In the genomic region with DNA sequence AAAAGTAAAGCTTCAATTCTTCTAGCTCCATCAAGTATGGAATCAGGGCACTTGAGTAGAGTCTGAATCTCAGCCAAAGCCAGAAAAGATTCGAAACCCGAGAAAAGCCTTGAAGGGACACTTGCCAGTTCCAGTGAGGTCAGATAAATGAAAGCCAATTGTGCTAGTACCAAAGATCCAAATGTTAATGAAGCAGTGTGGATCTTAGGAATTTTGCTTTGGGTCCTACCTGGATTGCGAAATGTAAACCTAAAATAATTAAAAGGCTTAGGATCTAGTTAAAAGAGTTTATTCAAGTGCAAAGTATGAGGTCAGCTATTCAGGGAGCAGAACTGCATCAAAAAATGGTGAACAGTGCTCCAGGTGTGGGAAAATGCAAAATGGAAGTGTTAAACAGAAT, we compare ENCODE assay signal across 19 cellular contexts.
"Had no signal": no experiment of that assay in that cellular context is flagged by ENCODE, and none has a peak within 500 bp of the region (broad histone marks: within the 10 kb centered on the region; RNA-seq: fewer than 3 reads in every experiment).

No MANE protein-coding gene starts in this region.

- DNase-seq: activated CD4-positive, alpha-beta memory T cell treated with anti-CD3 and anti-CD28 coated beads, Interleukin-2, amount 10 ng/mL, durations not matched to agents 7 days and 5 days; activated CD4-positive, alpha-beta T cell treated with anti-CD3 and anti-CD28 coated beads for 36 hours; activated CD4-positive, alpha-beta T cell treated with anti-CD3 and anti-CD28 coated beads, Interleukin-2, amount 50 U/mL, for 1 hour; activated T-cell treated with anti-CD3 and anti-CD28 coated beads for 4 hours; activated T-cell treated with anti-CD3 and anti-CD28 coated beads, Interleukin-2, amount 50 U/mL, for 72 hours; aorta; KBM-7; NCI-H1048; NCI-H1930; NCI-H345; NCI-H510A treated with DMSO at 0.1 percent for 48 hours; NCI-H69; NK-92 treated with Interleukin-12 subunit alpha and Interleukin-12 subunit beta, amount 100 ng/mL, for 24 hours; OCI-M1; Peyer's patch; Right ventricle myocardium superior; SJCRH30; SK-N-SH; T-helper 1 cell had no signal

- ATAC-seq: activated CD4-positive, alpha-beta T cell treated with anti-CD3 and anti-CD28 coated beads for 36 hours; activated T-cell treated with anti-CD3 and anti-CD28 coated beads, Interleukin-2, amount 50 U/mL, for 72 hours had no signal
